Comparison of ENCODE assay signal across 21 cellular contexts in genomic region chr9:95833549-95834178, GRCh38.
"Had no signal": no experiment of that assay in that cellular context is flagged by ENCODE, and none has a peak within 500 bp of the region (broad histone marks: within the 10 kb centered on the region; RNA-seq: fewer than 3 reads in every experiment).

No MANE protein-coding gene starts in this region.

- H3K4me1 ChIP-seq: heart left ventricle, left lung, pancreas, uterus had no signal

- H3K9me3 Mint-ChIP-seq: type B pancreatic cell had no signal

- H3K9me3 ChIP-seq: heart left ventricle, left lung, pancreas, stomach, uterus had no signal

- DNase-seq: effector memory CD4-positive, alpha-beta T cell; heart left ventricle; hypothalamus; kidney glomerular epithelial cell; left lung; mesenchymal stem cell; naive thymus-derived CD4-positive, alpha-beta T cell; occipital lobe; pancreas; stimulated activated CD4-positive, alpha-beta T cell treated with anti-CD3 and anti-CD28 coated beads, Interleukin-12 subunit alpha, Interleukin-12 subunit beta, amount 100 ng/mL, for 4 hours; stimulated activated naive CD4-positive, alpha-beta T cell; stomach; uterus had no signal

- H3K4me3 ChIP-seq: heart left ventricle, left lung, lung, pancreas, skin epidermis, stomach, uterus had no signal

- H3K27ac ChIP-seq: heart left ventricle, left lung, pancreas, skin epidermis, uterus had no signal

- H3K4me3 Mint-ChIP-seq: naive thymus-derived CD4-positive, alpha-beta T cell; type B pancreatic cell had no signal

- H3K27me3 ChIP-seq: heart left ventricle, left lung, pancreas, stomach, uterus had no signal

- H3K27me3 Mint-ChIP-seq: type B pancreatic cell had no signal

- FAIRE-seq: endometrium, frontal cortex, islet of Langerhans had no signal

- H3K36me3 ChIP-seq: heart left ventricle, left lung, pancreas, stomach, uterus had no signal

- ATAC-seq: esophagus mucosa; left lung; naive thymus-derived CD4-positive, alpha-beta T cell; pancreas had no signal

- H3K27ac Mint-ChIP-seq: naive thymus-derived CD4-positive, alpha-beta T cell; progenitor cell of endocrine pancreas; type B pancreatic cell had no signal
